ENCODE assay signal across 17 cellular contexts in the genomic region with DNA sequence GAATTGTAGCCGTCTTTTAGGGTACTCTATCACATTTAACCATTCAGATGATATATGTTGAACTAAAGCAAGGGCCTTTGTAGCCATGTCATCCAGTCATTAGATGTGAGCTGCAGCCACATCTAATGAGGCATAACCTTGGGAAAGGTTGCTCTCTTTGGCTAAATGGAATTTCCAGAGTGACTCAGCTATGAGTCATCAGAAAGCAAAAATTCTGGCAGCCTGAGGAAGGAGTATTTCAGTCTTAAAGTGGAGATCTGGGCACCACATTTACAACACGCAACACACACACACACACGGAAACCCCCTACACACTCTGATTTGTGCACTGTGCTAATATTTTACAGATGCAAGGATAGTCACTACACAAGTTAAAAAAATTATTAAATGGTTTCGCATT.
DNase-seq lines count a peak whose midpoint lies in the region; ATAC-seq, FAIRE-seq and TF ChIP-seq lines count a peak whose summit lies in the region.
"Had no signal": no experiment of that assay in that cellular context is flagged by ENCODE, and none has a peak within 500 bp of the region (broad histone marks: within the 10 kb centered on the region; RNA-seq: fewer than 3 reads in every experiment).

No MANE protein-coding gene starts in this region.

- no peak overlapping the region for H3K4me2 ChIP-seq in GM23338
- H3K4me2 ChIP-seq in fibroblast of lung (ENCODE audit: extremely low read depth, insufficient read depth, low read length) = no peak overlapping the region

- H3K4me3 ChIP-seq in GM23338 (no peak overlapping the region), fibroblast of lung (replicated peaks in 1 of 4; ENCODE audit: control extremely low read depth in 1 of 4, insufficient read depth in 1 of 4, low read depth in 3 of 4, low read length in 4 of 4) (no peak overlapping the region)
- H3K4me3 ChIP-seq: coronary artery, Peyer's patch had no signal

- TF ChIP-seq CTCF in GM23338 (conservative IDR thresholded peaks at IDR 0.05; ENCODE audit: low read depth in 2 of 2) (no peak), fibroblast of lung (conservative IDR thresholded peaks at IDR 0.05 in 1 of 2, IDR thresholded peaks at IDR 0.05 in 1 of 2; ENCODE audit: low read depth in 1 of 2, low read length in 2 of 2) (no peak)

- no peaks in the 10 kb centered on the region for H3K36me3 ChIP-seq in GM23338 (ENCODE audit: insufficient read depth)
- no peaks in the 10 kb centered on the region for H3K36me3 ChIP-seq in fibroblast of lung (ENCODE audit: control insufficient read depth, insufficient read depth, low read length)
- H3K36me3 ChIP-seq: Peyer's patch had no signal

- H3K79me2 ChIP-seq in GM23338 (replicated peaks; ENCODE audit: insufficient read depth) = no peaks in the 10 kb centered on the region
- no peaks in the 10 kb centered on the region for H3K79me2 ChIP-seq in fibroblast of lung (ENCODE audit: control insufficient read depth, insufficient read depth, low read length)

- H3K27me3 Mint-ChIP-seq in GM23338 (ENCODE audit: insufficient read depth, low read depth, poor library complexity) = no peaks in the 10 kb centered on the region
- H3K27me3 Mint-ChIP-seq: naive B cell had no signal

- H4K20me1 ChIP-seq in GM23338 (replicated peaks; ENCODE audit: insufficient read depth) (no peaks in the 10 kb centered on the region), fibroblast of lung (ENCODE audit: control insufficient read depth, extremely low read depth, insufficient read depth, low read length) (no peaks in the 10 kb centered on the region)

- no peak overlapping the region for H3K4me3 Mint-ChIP-seq in GM23338
- H3K4me3 Mint-ChIP-seq: naive B cell, WTC11 had no signal

- H3K4me1 ChIP-seq in GM23338 (ENCODE audit: insufficient read depth) (no peaks in the 10 kb centered on the region), fibroblast of lung (ENCODE audit: control insufficient read depth, extremely low read depth, insufficient read depth, low read length) (no peaks in the 10 kb centered on the region)
- H3K4me1 ChIP-seq: Peyer's patch had no signal

- H2AFZ ChIP-seq in GM23338 = no peak overlapping the region
- H2AFZ ChIP-seq in fibroblast of lung (ENCODE audit: low read length) = no peak overlapping the region

- H3K36me3 Mint-ChIP-seq in GM23338 (ENCODE audit: low read depth) = no peaks in the 10 kb centered on the region
- H3K36me3 Mint-ChIP-seq: naive B cell, WTC11 had no signal

- H3K27ac ChIP-seq in GM23338 (ENCODE audit: low read depth) (no peak overlapping the region), fibroblast of lung (ENCODE audit: insufficient read depth, low read length) (no peak overlapping the region)
- H3K27ac ChIP-seq: coronary artery, Peyer's patch had no signal

- DNase-seq in GM23338 (ENCODE audit: low spot score) (no peak), RCC 7860 (ENCODE audit: low spot score) (peak; percentile 94), fibroblast of lung (ENCODE audit: low read depth in 2 of 2) (peak; percentile 43 to 83), putamen (ENCODE audit: low spot score) (peak; percentile 3), GDM1 (lab: John Stamatoyannopoulos, UW) (no peak), DMS153 treated with DMSO at 0.1 percent for 48 hours (lab: John Stamatoyannopoulos, UW; ENCODE audit: unreplicated experiment) (no peak), NCI-H510A treated with DMSO at 0.1 percent for 48 hours (lab: John Stamatoyannopoulos, UW) (no peak)
- no peak for DNase-seq in stimulated activated CD8-positive, alpha-beta memory T cell treated with anti-CD3 and anti-CD28 coated beads, Interleukin-4, amount 100 ng/mL, for 48 hours
- DNase-seq: activated gamma-delta T cell, DMS153, GOT3, hypothalamus, naive B cell, NCI-H1694, Peyer's patch had no signal

- no peaks in the 10 kb centered on the region for H3K9me2 ChIP-seq in GM23338 (ENCODE audit: insufficient read depth)

- FAIRE-seq in RCC 7860 (lab: Jason Lieb, UNC) = peak; percentile 99

- no peaks in the 10 kb centered on the region for H3F3A ChIP-seq in GM23338 (replicated peaks; ENCODE audit: low read depth)

- no peaks in the 10 kb centered on the region; the same call in 1 of the 2 replicates for H3K27me3 ChIP-seq in GM23338 (ENCODE audit: insufficient read depth)
- H3K27me3 ChIP-seq in fibroblast of lung (ENCODE audit: control insufficient read depth, insufficient read depth, low read length) = no peaks in the 10 kb centered on the region
- H3K27me3 ChIP-seq: Peyer's patch had no signal

- no peak overlapping the region for H3K9ac ChIP-seq in fibroblast of lung (ENCODE audit: insufficient read depth, low read length)

- no peak for ATAC-seq in GM23338
- ATAC-seq: WTC11 had no signal

- no peaks in the 10 kb centered on the region for H3K9me3 Mint-ChIP-seq in GM23338
- H3K9me3 Mint-ChIP-seq: WTC11 had no signal

- H3K9me3 ChIP-seq in fibroblast of lung (ENCODE audit: control insufficient read depth, insufficient read depth, low read depth, low read length) = no peaks in the 10 kb centered on the region
- H3K9me3 ChIP-seq: Peyer's patch had no signal

- H3K4me1 Mint-ChIP-seq in GM23338 = peaks cover 2% of the 10 kb centered on the region; the same call in 1 of the 3 replicates
- H3K4me1 Mint-ChIP-seq: naive B cell had no signal

- peak overlapping the region; percentile 20; the same call in 1 of the 2 replicates for H3K27ac Mint-ChIP-seq in GM23338
- H3K27ac Mint-ChIP-seq: naive B cell, WTC11 had no signal

TF ChIP-seq in GM23338, 12 proteins besides CTCF, POLR2A, EP300 and RAD21 (continues in another document):
- no peak for TF ChIP-seq EZH2 (IDR thresholded peaks at IDR 0.05; ENCODE audit: low read depth, unreplicated experiment)
- no peak for TF ChIP-seq ZNF114 (CRISPR knock-in tag; IDR thresholded peaks at IDR 0.05)
- TF ChIP-seq NANOG (IDR thresholded peaks at IDR 0.05; ENCODE audit: borderline replicate concordance) = no peak
- TF ChIP-seq, protein P1, sequence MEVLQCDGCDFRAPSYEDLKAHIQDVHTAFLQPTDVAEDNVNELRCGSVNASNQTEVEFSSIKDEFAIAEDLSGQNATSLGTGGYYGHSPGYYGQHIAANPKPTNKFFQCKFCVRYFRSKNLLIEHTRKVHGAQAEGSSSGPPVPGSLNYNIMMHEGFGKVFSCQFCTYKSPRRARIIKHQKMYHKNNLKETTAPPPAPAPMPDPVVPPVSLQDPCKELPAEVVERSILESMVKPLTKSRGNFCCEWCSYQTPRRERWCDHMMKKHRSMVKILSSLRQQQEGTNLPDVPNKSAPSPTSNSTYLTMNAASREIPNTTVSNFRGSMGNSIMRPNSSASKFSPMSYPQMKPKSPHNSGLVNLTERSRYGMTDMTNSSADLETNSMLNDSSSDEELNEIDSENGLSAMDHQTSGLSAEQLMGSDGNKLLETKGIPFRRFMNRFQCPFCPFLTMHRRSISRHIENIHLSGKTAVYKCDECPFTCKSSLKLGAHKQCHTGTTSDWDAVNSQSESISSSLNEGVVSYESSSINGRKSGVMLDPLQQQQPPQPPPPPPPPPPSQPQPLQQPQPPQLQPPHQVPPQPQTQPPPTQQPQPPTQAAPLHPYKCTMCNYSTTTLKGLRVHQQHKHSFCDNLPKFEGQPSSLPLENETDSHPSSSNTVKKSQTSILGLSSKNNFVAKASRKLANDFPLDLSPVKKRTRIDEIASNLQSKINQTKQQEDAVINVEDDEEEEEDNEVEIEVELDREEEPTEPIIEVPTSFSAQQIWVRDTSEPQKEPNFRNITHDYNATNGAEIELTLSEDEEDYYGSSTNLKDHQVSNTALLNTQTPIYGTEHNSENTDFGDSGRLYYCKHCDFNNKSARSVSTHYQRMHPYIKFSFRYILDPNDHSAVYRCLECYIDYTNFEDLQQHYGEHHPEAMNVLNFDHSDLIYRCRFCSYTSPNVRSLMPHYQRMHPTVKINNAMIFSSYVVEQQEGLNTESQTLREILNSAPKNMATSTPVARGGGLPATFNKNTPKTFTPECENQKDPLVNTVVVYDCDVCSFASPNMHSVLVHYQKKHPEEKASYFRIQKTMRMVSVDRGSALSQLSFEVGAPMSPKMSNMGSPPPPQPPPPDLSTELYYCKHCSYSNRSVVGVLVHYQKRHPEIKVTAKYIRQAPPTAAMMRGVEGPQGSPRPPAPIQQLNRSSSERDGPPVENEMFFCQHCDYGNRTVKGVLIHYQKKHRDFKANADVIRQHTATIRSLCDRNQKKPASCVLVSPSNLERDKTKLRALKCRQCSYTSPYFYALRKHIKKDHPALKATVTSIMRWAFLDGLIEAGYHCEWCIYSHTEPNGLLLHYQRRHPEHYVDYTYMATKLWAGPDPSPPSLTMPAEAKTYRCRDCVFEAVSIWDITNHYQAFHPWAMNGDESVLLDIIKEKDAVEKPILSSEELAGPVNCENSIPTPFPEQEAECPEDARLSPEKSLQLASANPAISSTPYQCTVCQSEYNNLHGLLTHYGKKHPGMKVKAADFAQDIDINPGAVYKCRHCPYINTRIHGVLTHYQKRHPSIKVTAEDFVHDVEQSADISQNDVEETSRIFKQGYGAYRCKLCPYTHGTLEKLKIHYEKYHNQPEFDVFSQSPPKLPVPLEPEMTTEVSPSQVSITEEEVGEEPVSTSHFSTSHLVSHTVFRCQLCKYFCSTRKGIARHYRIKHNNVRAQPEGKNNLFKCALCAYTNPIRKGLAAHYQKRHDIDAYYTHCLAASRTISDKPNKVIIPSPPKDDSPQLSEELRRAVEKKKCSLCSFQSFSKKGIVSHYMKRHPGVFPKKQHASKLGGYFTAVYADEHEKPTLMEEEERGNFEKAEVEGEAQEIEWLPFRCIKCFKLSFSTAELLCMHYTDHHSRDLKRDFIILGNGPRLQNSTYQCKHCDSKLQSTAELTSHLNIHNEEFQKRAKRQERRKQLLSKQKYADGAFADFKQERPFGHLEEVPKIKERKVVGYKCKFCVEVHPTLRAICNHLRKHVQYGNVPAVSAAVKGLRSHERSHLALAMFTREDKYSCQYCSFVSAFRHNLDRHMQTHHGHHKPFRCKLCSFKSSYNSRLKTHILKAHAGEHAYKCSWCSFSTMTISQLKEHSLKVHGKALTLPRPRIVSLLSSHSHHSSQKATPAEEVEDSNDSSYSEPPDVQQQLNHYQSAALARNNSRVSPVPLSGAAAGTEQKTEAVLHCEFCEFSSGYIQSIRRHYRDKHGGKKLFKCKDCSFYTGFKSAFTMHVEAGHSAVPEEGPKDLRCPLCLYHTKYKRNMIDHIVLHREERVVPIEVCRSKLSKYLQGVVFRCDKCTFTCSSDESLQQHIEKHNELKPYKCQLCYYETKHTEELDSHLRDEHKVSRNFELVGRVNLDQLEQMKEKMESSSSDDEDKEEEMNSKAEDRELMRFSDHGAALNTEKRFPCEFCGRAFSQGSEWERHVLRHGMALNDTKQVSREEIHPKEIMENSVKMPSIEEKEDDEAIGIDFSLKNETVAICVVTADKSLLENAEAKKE (CRISPR knock-in tag; IDR thresholded peaks at IDR 0.05) = no peak

Comparison
In these comparisons a context has a peak if more than half of its experiments do, and no peak if none do; other contexts are left out.
1. DNase-seq: peak in RCC 7860 (single experiment), fibroblast of lung (2 of 2) and putamen (single experiment); none in GM23338 (single experiment), GDM1 (single experiment), DMS153 treated with DMSO at 0.1 percent for 48 hours (single experiment), NCI-H510A treated with DMSO at 0.1 percent for 48 hours (single experiment) and stimulated activated CD8-positive, alpha-beta memory T cell treated with anti-CD3 and anti-CD28 coated beads, Interleukin-4, amount 100 ng/mL, for 48 hours (single experiment).